8 cellular contexts compared by ENCODE assay signal in the genomic region with DNA sequence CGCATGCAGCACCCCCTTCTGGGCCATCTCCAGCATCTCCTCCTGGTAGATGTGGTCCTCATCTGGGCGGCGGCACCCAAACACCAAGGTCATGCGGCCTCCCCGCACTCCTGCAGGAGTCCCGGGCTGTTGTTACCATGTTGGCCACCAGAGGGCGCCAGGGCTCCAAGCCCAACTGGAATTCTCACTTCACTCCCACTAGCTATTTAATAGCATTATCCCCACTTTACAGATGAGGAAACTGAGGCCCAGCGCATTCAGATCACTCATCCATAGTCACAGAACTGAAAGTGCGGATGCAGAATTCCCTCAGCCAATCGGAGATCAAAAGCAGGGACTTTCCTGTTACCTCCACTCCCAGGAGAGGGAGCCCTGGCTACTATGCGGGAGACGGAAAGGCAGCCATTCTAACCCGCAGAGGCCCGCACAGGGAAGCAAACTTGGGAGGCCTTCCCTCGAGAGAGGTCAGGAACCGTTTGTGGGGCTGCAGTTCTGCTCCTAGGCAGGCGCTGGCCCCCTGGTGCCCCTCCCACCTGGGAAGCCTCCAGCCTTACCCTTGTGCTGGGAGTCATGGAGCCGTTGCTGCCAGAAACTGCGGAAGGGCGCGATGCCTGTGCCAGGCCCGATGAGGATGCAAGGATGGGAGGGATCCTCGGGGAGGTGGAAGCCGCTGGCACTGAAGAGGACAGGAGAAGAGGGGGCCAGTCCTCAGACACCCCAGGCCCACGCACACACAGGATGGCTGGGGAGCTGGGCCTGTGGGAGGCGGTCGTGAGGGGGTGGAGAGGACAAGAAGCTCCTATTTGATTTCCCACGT. TPM values are rescaled to one million over a fixed set of nuclear protein-coding genes. Genes with fewer than 3 reads are reported as not detected.
DNase-seq lines count a peak whose midpoint lies in the region; ATAC-seq, FAIRE-seq and TF ChIP-seq lines count a peak whose summit lies in the region.

No MANE protein-coding gene starts in this region.

- no peak overlapping the region for H3K4me3 ChIP-seq in astrocyte (ENCODE audit: insufficient read depth, low read depth, low read length)

- peaks cover 1% of the 10 kb centered on the region for H3K9me3 Mint-ChIP-seq in astrocyte (ENCODE audit: unreplicated experiment)

- no peak overlapping the region for H3K9ac ChIP-seq in astrocyte (ENCODE audit: low read length)

- DNase-seq in Daoy (ENCODE audit: low read depth) (peak; percentile 54), T-helper 22 cell (ENCODE audit: low read depth) (peak; percentile 27), astrocyte (ENCODE audit: low read depth) (no peak), iPS-NIHi7 (ENCODE audit: extremely low spot score) (peak; percentile 74), cortex of kidney (lab: John Stamatoyannopoulos, UW) (no peak)
- peak; percentile 47 to 66 for DNase-seq in stimulated activated CD4-positive, alpha-beta T cell treated with anti-CD3 and anti-CD28 coated beads, Interleukin-15, amount 100 ng/mL, for 1 hour (ENCODE audit: low read depth in 1 of 2, low spot score in 1 of 2)

- H3K36me3 ChIP-seq in astrocyte (ENCODE audit: insufficient read depth, low read length) = no peaks in the 10 kb centered on the region

- no peaks in the 10 kb centered on the region for H3K79me2 ChIP-seq in astrocyte (ENCODE audit: insufficient read depth, low read length)

- no peak overlapping the region for H3K4me2 ChIP-seq in astrocyte (ENCODE audit: low read length)

- no peak overlapping the region for H3K27ac ChIP-seq in astrocyte (ENCODE audit: low read depth, low read length)

- no peak overlapping the region for H2AFZ ChIP-seq in astrocyte (ENCODE audit: low read depth, low read length)

- no peaks in the 10 kb centered on the region for H3K4me1 Mint-ChIP-seq in astrocyte (ENCODE audit: low read depth, unreplicated experiment)

- H3K27me3 ChIP-seq in astrocyte (ENCODE audit: insufficient read depth, low read length) = no peaks in the 10 kb centered on the region

- no peak for TF ChIP-seq EP300 in Ishikawa (IDR thresholded peaks at IDR 0.05; ENCODE audit: borderline replicate concordance)

- TF ChIP-seq CTCF in astrocyte (IDR thresholded peaks at IDR 0.05; ENCODE audit: insufficient read depth, low read depth, low read length) = peak; percentile 63

- no peak for FAIRE-seq in astrocyte (lab: Jason Lieb, UNC)

- H3K4me3 Mint-ChIP-seq in astrocyte (ENCODE audit: unreplicated experiment) = no peak overlapping the region

- ATAC-seq in GM19328 (IDR thresholded peaks at IDR 0.05; ENCODE audit: unreplicated experiment) = no peak

- no peak overlapping the region for H3K27ac Mint-ChIP-seq in astrocyte (ENCODE audit: unreplicated experiment)

- no peaks in the 10 kb centered on the region for H3K4me1 ChIP-seq in astrocyte (ENCODE audit: insufficient read depth, low read length)

- no peaks in the 10 kb centered on the region for H4K20me1 ChIP-seq in astrocyte (ENCODE audit: insufficient read depth, low read length)

- H3K27me3 Mint-ChIP-seq in astrocyte (ENCODE audit: low read depth, unreplicated experiment) = peaks cover 46% of the 10 kb centered on the region

- no peaks in the 10 kb centered on the region for H3K9me3 ChIP-seq in astrocyte (ENCODE audit: insufficient read depth, low read depth, low read length)

- H3K36me3 Mint-ChIP-seq in astrocyte (ENCODE audit: low read depth, unreplicated experiment) = no peaks in the 10 kb centered on the region

- TF ChIP-seq RAD21 in Ishikawa (IDR thresholded peaks at IDR 0.05; ENCODE audit: low read depth) = peak; percentile 73

TF ChIP-seq in Ishikawa, 13 proteins besides CTCF, POLR2A, EP300 and RAD21:
- TF ChIP-seq EGR1 (IDR thresholded peaks at IDR 0.05) = no peak
TF ChIP-seq in Ishikawa: peak in this region for 0.

RNA-seq across cellular contexts. Expression of a gene that starts 40.1 kb away (rescaled TPM):
- total RNA-seq in Daoy (2014; rRNA removed; shearing (Covaris generic)) = 0.54 and 0.74 TPM in 2 replicates
- total RNA-seq in astrocyte = 0.07 and 0.09 TPM in 2 replicates

Comparison
In these comparisons a context has a peak if more than half of its experiments do, and no peak if none do; other contexts are left out.
1. DNase-seq: peak in Daoy (single experiment), T-helper 22 cell (single experiment), iPS-NIHi7 (single experiment) and stimulated activated CD4-positive, alpha-beta T cell treated with anti-CD3 and anti-CD28 coated beads, Interleukin-15, amount 100 ng/mL, for 1 hour (2 of 2); none in astrocyte (single experiment) and cortex of kidney (single experiment).